In genomic region chr16:89047331-89048086, GRCh38 we compare ENCODE assay signal across 25 cellular contexts. TPM values are rescaled to one million over a fixed set of nuclear protein-coding genes. Genes with fewer than 3 reads are reported as not detected.
A peak's percentile ranks its signal among the peaks of the same experiment; 100 is the strongest.
DNase-seq lines count a peak whose midpoint lies in the region; ATAC-seq and TF ChIP-seq lines count a peak whose summit lies in the region.
"Had no signal": no experiment of that assay in that cellular context is flagged by ENCODE, and none has a peak within 500 bp of the region (broad histone marks: within the 10 kb centered on the region; RNA-seq: fewer than 3 reads in every experiment).

No MANE protein-coding gene starts in this region.

- H3K4me3 ChIP-seq in BE2C (ENCODE audit: low read depth, low read length) (no peak overlapping the region), HEK293 (ENCODE audit: low read depth, low read length) (no peak overlapping the region), right cardiac atrium (ENCODE audit: low read length) (no peak overlapping the region), thyroid gland (replicated peaks in 1 of 3) (no peak overlapping the region)
- H3K4me3 ChIP-seq: heart right ventricle, PC-9, prostate gland, upper lobe of left lung had no signal

- TF ChIP-seq CTCF in BE2C (IDR thresholded peaks at IDR 0.05; ENCODE audit: low read depth, low read length) (no peak), HEK293 (tag by site-specific recombination; IDR thresholded peaks at IDR 0.05) (no peak), thyroid gland (IDR thresholded peaks at IDR 0.05) (no peak)

- peaks cover 9% of the 10 kb centered on the region for H3K27me3 Mint-ChIP-seq in stimulated activated naive CD8-positive, alpha-beta T cell treated with anti-CD3 and anti-CD28 coated beads, Interleukin-15, amount 100 ng/mL, for 72 hours

- H3K9me3 Mint-ChIP-seq in stimulated activated naive CD8-positive, alpha-beta T cell treated with anti-CD3 and anti-CD28 coated beads, Interleukin-15, amount 100 ng/mL, for 72 hours, result peaks cover 5 to 8% of the 10 kb centered on the region in 2 donors
- H3K9me3 Mint-ChIP-seq: activated CD4-positive, alpha-beta memory T cell treated with anti-CD3 and anti-CD28 coated beads for 36 hours; activated naive CD4-positive, alpha-beta T cell treated with anti-CD3 and anti-CD28 coated beads for 36 hours had no signal

- H3K27ac ChIP-seq in HEK293 (ENCODE audit: extremely low read depth, low read depth, low read length) (no peak overlapping the region), right cardiac atrium (ENCODE audit: low read length) (no peak overlapping the region), thyroid gland (no peak overlapping the region)
- H3K27ac ChIP-seq: C4-2B, heart right ventricle, PC-9, prostate gland, upper lobe of left lung had no signal

- peaks cover under 1% of the 10 kb centered on the region for H3K4me1 Mint-ChIP-seq in stimulated activated naive CD8-positive, alpha-beta T cell treated with anti-CD3 and anti-CD28 coated beads, Interleukin-15, amount 100 ng/mL, for 72 hours

- no peak overlapping the region for H3K27ac Mint-ChIP-seq in stimulated activated naive CD8-positive, alpha-beta T cell treated with anti-CD3 and anti-CD28 coated beads, Interleukin-15, amount 100 ng/mL, for 72 hours
- H3K27ac Mint-ChIP-seq: activated CD4-positive, alpha-beta memory T cell treated with anti-CD3 and anti-CD28 coated beads for 36 hours; activated naive CD4-positive, alpha-beta T cell treated with anti-CD3 and anti-CD28 coated beads for 36 hours; activated T-cell treated with anti-CD3 and anti-CD28 coated beads, Interleukin-2, amount 50 U/mL, for 72 hours; stimulated activated naive B cell treated with anti-CD40 and anti-IgM and Interleukin-4, amounts not matched to agents 10 μg/mL and 1 μg/mL and 100 μg/mL, for 72 hours had no signal

- TF ChIP-seq POLR2A in thyroid gland (IDR thresholded peaks at IDR 0.05), result no peak

- H3K27me3 ChIP-seq in BE2C (peaks cover 88% of the 10 kb centered on the region), right cardiac atrium (ENCODE audit: control insufficient read depth, insufficient read depth) (no peaks in the 10 kb centered on the region), thyroid gland (no peaks in the 10 kb centered on the region)
- H3K27me3 ChIP-seq: upper lobe of left lung had no signal

- no peak for ATAC-seq in right cardiac atrium
- ATAC-seq in stimulated activated naive CD8-positive, alpha-beta T cell treated with anti-CD3 and anti-CD28 coated beads, Interleukin-15, amount 100 ng/mL, for 72 hours, result no peak
- ATAC-seq: activated T-cell treated with anti-CD3 and anti-CD28 coated beads, Interleukin-2, amount 50 U/mL, for 72 hours; esophagus mucosa; heart right ventricle had no signal

- H3K36me3 ChIP-seq in BE2C, result no peaks in the 10 kb centered on the region
- H3K36me3 ChIP-seq in HEK293 (ENCODE audit: control insufficient read depth in 2 of 2, insufficient read depth in 1 of 2, low read length in 2 of 2), result no peaks in the 10 kb centered on the region
- H3K36me3 ChIP-seq in thyroid gland, result no peaks in the 10 kb centered on the region
- H3K36me3 ChIP-seq: heart right ventricle, prostate gland, upper lobe of left lung had no signal

- no peak overlapping the region for H3K4me3 Mint-ChIP-seq in stimulated activated naive CD8-positive, alpha-beta T cell treated with anti-CD3 and anti-CD28 coated beads, Interleukin-15, amount 100 ng/mL, for 72 hours
- H3K4me3 Mint-ChIP-seq: activated CD4-positive, alpha-beta memory T cell treated with anti-CD3 and anti-CD28 coated beads for 36 hours; activated naive CD4-positive, alpha-beta T cell treated with anti-CD3 and anti-CD28 coated beads for 36 hours; activated T-cell treated with anti-CD3 and anti-CD28 coated beads, Interleukin-2, amount 50 U/mL, for 72 hours; stimulated activated naive B cell treated with anti-CD40 and anti-IgM and Interleukin-4, amounts not matched to agents 10 μg/mL and 1 μg/mL and 100 μg/mL, for 72 hours had no signal

- H3K4me1 ChIP-seq in BE2C (no peaks in the 10 kb centered on the region), HEK293 (ENCODE audit: control insufficient read depth, insufficient read depth, low read length) (no peaks in the 10 kb centered on the region; the same call in 1 of the 2 replicates), right cardiac atrium (ENCODE audit: control insufficient read depth, insufficient read depth, low read length) (no peaks in the 10 kb centered on the region), thyroid gland (no peaks in the 10 kb centered on the region)
- H3K4me1 ChIP-seq: heart right ventricle, prostate gland, upper lobe of left lung had no signal

- WGBS in right cardiac atrium, result 69% methylated on average over 27 of the region's 27 CpGs
- WGBS in thyroid gland, 2 donors, result 61 to 63% methylated on average over 19 to 27 of the region's 27 CpGs

- intact Hi-C loops in right cardiac atrium (cut with DNase I) (no loop called here), thyroid gland (cut with DNase I) (no loop called here)

- POLR2A ChIA-PET in HEK293 (lab: Yijun Ruan, JAX), result no interaction called here

- DNase-seq in BE2C (peak; percentile 6), right cardiac atrium (peak; percentile 7 to 33 (median 16)), nucleus accumbens (lab: John Stamatoyannopoulos, UW) (peak in 36 of 56 donors; percentile 15 to 85 (median 52)), thyroid gland (no peak), NCI-H2196 treated with DMSO at 0.1 percent for 48 hours (lab: John Stamatoyannopoulos, UW; ENCODE audit: unreplicated experiment) (no peak)
- DNase-seq in stimulated activated naive CD8-positive, alpha-beta T cell treated with anti-CD3 and anti-CD28 coated beads, Interleukin-15, amount 100 ng/mL, for 72 hours, result no peak
- DNase-seq: activated CD4-positive, alpha-beta memory T cell treated with anti-CD3 and anti-CD28 coated beads for 36 hours; activated CD4-positive, CD25-positive, alpha-beta regulatory T cell treated with anti-CD3 and anti-CD28 coated beads, Interleukin-2, amount 50 U/mL, for 72 hours; activated naive CD4-positive, alpha-beta T cell treated with anti-CD3 and anti-CD28 coated beads for 36 hours; activated T-cell treated with anti-CD3 and anti-CD28 coated beads, Interleukin-2, amount 50 U/mL, for 72 hours; cerebellar nuclear complex; GOT3; NCI-H1092 treated with DMSO at 0.1 percent for 48 hours; NCI-H1694 treated with DMSO at 0.1 percent for 48 hours; NCI-H2171 treated with DMSO at 0.1 percent for 48 hours; NCI-H524 treated with DMSO at 0.1 percent for 48 hours; PC-9; SHP77 treated with DMSO at 0.1 percent for 48 hours; stimulated activated naive B cell treated with anti-CD40 and anti-IgM and Interleukin-4, amounts not matched to agents 10 μg/mL and 1 μg/mL and 100 μg/mL, for 72 hours had no signal

- no peaks in the 10 kb centered on the region for H3K9me3 ChIP-seq in BE2C
- no peaks in the 10 kb centered on the region for H3K9me3 ChIP-seq in HEK293 (ENCODE audit: control insufficient read depth, insufficient read depth, low read depth, low read length)
- no peaks in the 10 kb centered on the region for H3K9me3 ChIP-seq in right cardiac atrium (ENCODE audit: control insufficient read depth, low read length)
- no peaks in the 10 kb centered on the region for H3K9me3 ChIP-seq in thyroid gland
- H3K9me3 ChIP-seq: heart right ventricle, prostate gland, upper lobe of left lung had no signal

- CTCF ChIA-PET in HEK293 (lab: Yijun Ruan, JAX), result no interaction called here

TF ChIP-seq in HEK293, 187 proteins besides CTCF, POLR2A, EP300 and RAD21:
- TF ChIP-seq ZNF830 (tag by site-specific recombination; IDR thresholded peaks at IDR 0.05; ENCODE audit: low read depth) (no peak), KLF7 (tag by site-specific recombination; IDR thresholded peaks at IDR 0.05; ENCODE audit: borderline replicate concordance) (no peak), ZNF416 (tag by site-specific recombination; IDR thresholded peaks at IDR 0.05) (no peak), GLIS1 (tag by site-specific recombination; IDR thresholded peaks at IDR 0.05) (no peak), GLIS2 (tag by site-specific recombination; IDR thresholded peaks at IDR 0.05) (0 out of 2 replicates have a peak, but pooled peaks have one; percentile 15), PRDM4 (tag by site-specific recombination; IDR thresholded peaks at IDR 0.05) (no peak), ZBTB1 (tag by site-specific recombination; IDR thresholded peaks at IDR 0.05) (no peak), ZNF624 (tag by site-specific recombination; IDR thresholded peaks at IDR 0.05) (no peak)

RNA-seq across cellular contexts. Expression of gene ACSF3, which starts 46.1 kb away (rescaled TPM):
- polyA plus RNA-seq in BE2C (2012; ENCODE audit: insufficient read depth, insufficient read length, low read depth), result 27.6 TPM
- 10 to 100 TPM; 13.9 to 22.4 (median 16.7) TPM for total RNA-seq in right cardiac atrium
- 16.4 TPM for polyA plus RNA-seq in right cardiac atrium
- 10 to 100 TPM; 30.1 to 51.2 (median 33.4) TPM for total RNA-seq in thyroid gland

Comparison
In these comparisons a context has a peak if more than half of its experiments do, and no peak if none do; other contexts are left out.
1. DNase-seq: peak in BE2C (single experiment), right cardiac atrium (3 of 3) and nucleus accumbens (36 of 56); none in stimulated activated naive CD8-positive, alpha-beta T cell treated with anti-CD3 and anti-CD28 coated beads, Interleukin-15, amount 100 ng/mL, for 72 hours (0 of 2), thyroid gland (0 of 2) and NCI-H2196 treated with DMSO at 0.1 percent for 48 hours (single experiment).